ENCODE assay signal across 8 cellular contexts in genomic region chr3:132418916-132419315, GRCh38. TPM values are rescaled to one million over a fixed set of nuclear protein-coding genes. Genes with fewer than 3 reads are reported as not detected.
DNase-seq lines count a peak whose midpoint lies in the region; ATAC-seq, FAIRE-seq and TF ChIP-seq lines count a peak whose summit lies in the region.

No MANE protein-coding gene starts in this region.

- H3K27me3 ChIP-seq in Caco-2 (replicated peaks; ENCODE audit: control insufficient read depth, insufficient read depth, low read length) (no peaks in the 10 kb centered on the region), mammary epithelial cell (ENCODE audit: insufficient read depth, low read length) (no peaks in the 10 kb centered on the region)
- H3K27me3 ChIP-seq in naive thymus-derived CD4-positive, alpha-beta T cell (ENCODE audit: control insufficient read depth in 2 of 2, insufficient read depth in 2 of 2, low read length in 2 of 2) = no peaks in the 10 kb centered on the region

- peaks cover 37% of the 10 kb centered on the region for H3K4me1 Mint-ChIP-seq in Caco-2 (ENCODE audit: low read depth, unreplicated experiment)
- peaks cover 19 to 51% (median 43%) of the 10 kb centered on the region in 7 donors for H3K4me1 Mint-ChIP-seq in naive thymus-derived CD4-positive, alpha-beta T cell

- no peaks in the 10 kb centered on the region for H3K27me3 Mint-ChIP-seq in Caco-2 (ENCODE audit: insufficient read depth, unreplicated experiment)
- H3K27me3 Mint-ChIP-seq in naive thymus-derived CD4-positive, alpha-beta T cell = no peaks in the 10 kb centered on the region

- peaks cover 1% of the 10 kb centered on the region; the same call in 1 of the 2 replicates for H3K36me3 ChIP-seq in Caco-2 (ENCODE audit: control insufficient read depth, insufficient read depth, low read length)
- no peaks in the 10 kb centered on the region for H3K36me3 ChIP-seq in mammary epithelial cell (ENCODE audit: insufficient read depth, low read length)
- peaks cover 0 to 7% (median 0%) of the 10 kb centered on the region in 3 experiments for H3K36me3 ChIP-seq in naive thymus-derived CD4-positive, alpha-beta T cell (ENCODE audit: control insufficient read depth in 2 of 3, insufficient read depth in 3 of 3, low read length in 3 of 3)

- peaks cover 16% of the 10 kb centered on the region for H3K36me3 Mint-ChIP-seq in Caco-2 (ENCODE audit: insufficient read depth, unreplicated experiment)
- H3K36me3 Mint-ChIP-seq in naive thymus-derived CD4-positive, alpha-beta T cell = peaks cover 3 to 17% (median 6%) of the 10 kb centered on the region in 5 donors

- no peaks in the 10 kb centered on the region for H3K9me3 Mint-ChIP-seq in Caco-2 (ENCODE audit: unreplicated experiment)
- peaks cover 0 to 1% (median 0%) of the 10 kb centered on the region in 11 donors for H3K9me3 Mint-ChIP-seq in naive thymus-derived CD4-positive, alpha-beta T cell

- H3K4me3 ChIP-seq in Caco-2 (ENCODE audit: low read depth, low read length) (peak overlapping the region; percentile 95), mammary epithelial cell (replicated peaks in 1 of 3; ENCODE audit: insufficient read depth in 1 of 3, low read depth in 2 of 3, low read length in 3 of 3) (peak overlapping the region; percentile 95 to 98 (median 97))
- peak overlapping the region; percentile 94 for H3K4me3 ChIP-seq in naive thymus-derived CD4-positive, alpha-beta T cell (ENCODE audit: low read length)

- dilution Hi-C loops in mammary epithelial cell (cut with HindIII; ENCODE audit: low sequenced_read_pairs) = no loop called here

- POLR2A ChIA-PET in Caco-2 (lab: Charles Lee) = no interaction called here
- POLR2A ChIA-PET in naive thymus-derived CD4-positive, alpha-beta T cell (lab: Charles Lee) = no interaction called here

- BruUV-seq in Caco-2 (replicated peaks; lab: Mats Ljungman, UMichigan) = TSS peak; percentile 43
- BruUV-seq in mammary epithelial cell (replicated peaks; lab: Mats Ljungman, UMichigan) = no TSS peak

- CTCF ChIA-PET in Caco-2 (lab: Charles Lee) (no interaction called here), mammary epithelial cell (lab: Charles Lee; ENCODE audit: low non-redundant PET) (no interaction called here)
- CTCF ChIA-PET in naive thymus-derived CD4-positive, alpha-beta T cell (lab: Charles Lee) = no interaction called here

- H3K4me3 Mint-ChIP-seq in Caco-2 (ENCODE audit: unreplicated experiment) = peak overlapping the region; percentile 87
- peak overlapping the region in 9 of 10 donors; percentile 97 to 100 (median 99) for H3K4me3 Mint-ChIP-seq in naive thymus-derived CD4-positive, alpha-beta T cell

- H3K4me1 ChIP-seq in Caco-2 (peaks cover 35% of the 10 kb centered on the region), mammary epithelial cell (ENCODE audit: insufficient read depth, low read length) (peaks cover 12% of the 10 kb centered on the region)
- peaks cover 7 to 11% of the 10 kb centered on the region in 2 donors for H3K4me1 ChIP-seq in naive thymus-derived CD4-positive, alpha-beta T cell (ENCODE audit: control insufficient read depth in 2 of 2, insufficient read depth in 2 of 2, low read length in 2 of 2)

- peak overlapping the region; percentile 88 for H3K27ac ChIP-seq in mammary epithelial cell (ENCODE audit: insufficient read depth, low read depth, low read length)
- H3K27ac ChIP-seq in naive thymus-derived CD4-positive, alpha-beta T cell (ENCODE audit: low read depth, low read length) = no peak overlapping the region

- intact Hi-C loops in Caco-2 (cut with micrococcal nuclease; ENCODE audit: unreplicated experiment) (no loop called here), mammary epithelial cell (cut with micrococcal nuclease) (no loop called here)
- intact Hi-C loops in naive thymus-derived CD4-positive, alpha-beta T cell (cut with micrococcal nuclease) = loop anchor here (5.0 to 10.0 kb wide), 5 partner anchors 106 to 1388 kb away; partner anchors contain the start of genes TOPBP1 (in 2 of the 2), MRPL3 (in 1 of the 2) and SRPRB (in 1 of the 2)

- in situ Hi-C loops in mammary epithelial cell (cut with MboI; ENCODE audit: low sequenced_read_pairs in 2 of 2) = no loop called here

- H3K79me2 ChIP-seq in mammary epithelial cell (ENCODE audit: insufficient read depth, low read length) = peaks cover 61% of the 10 kb centered on the region

- ATAC-seq in naive thymus-derived CD4-positive, alpha-beta T cell = no peak
- ATAC-seq in HG03342 (IDR thresholded peaks at IDR 0.05; ENCODE audit: unreplicated experiment) = no peak

- H3K9me3 ChIP-seq in Caco-2 (no peaks in the 10 kb centered on the region), mammary epithelial cell (replicated peaks; ENCODE audit: insufficient read depth, low read length) (no peaks in the 10 kb centered on the region)
- H3K9me3 ChIP-seq in naive thymus-derived CD4-positive, alpha-beta T cell (ENCODE audit: control insufficient read depth in 2 of 3, low read length in 3 of 3) = no peaks in the 10 kb centered on the region

- peak overlapping the region; percentile 79 for H3K27ac Mint-ChIP-seq in Caco-2 (ENCODE audit: unreplicated experiment)
- H3K27ac Mint-ChIP-seq in naive thymus-derived CD4-positive, alpha-beta T cell = peak overlapping the region in 3 of 9 donors; percentile 93 to 95 (median 94)

- peak overlapping the region; percentile 93 for H3K9ac ChIP-seq in mammary epithelial cell (ENCODE audit: insufficient read depth, low read length)

- 8% methylated on average over 4 of the region's 4 CpGs for WGBS in mammary epithelial cell (ENCODE audit: low coverage, missing lambda C conversion rate)

- no peak overlapping the region for H2AFZ ChIP-seq in mammary epithelial cell (ENCODE audit: low read depth, low read length)

- peak overlapping the region; percentile 93 for H3K4me2 ChIP-seq in mammary epithelial cell (ENCODE audit: insufficient read depth, low read depth, low read length)

- DNase-seq in Caco-2 = no peak
- DNase-seq in MV-4-11 (lab: John Stamatoyannopoulos, UW) = peak; percentile 54
- DNase-seq in mammary epithelial cell = no peak
- DNase-seq in naive thymus-derived CD4-positive, alpha-beta T cell = no peak
- DNase-seq in NCI-H345 treated with DMSO at 0.1 percent for 48 hours (lab: John Stamatoyannopoulos, UW; ENCODE audit: unreplicated experiment) = no peak
- DNase-seq in urothelium cell line (ENCODE audit: low spot score) = no peak
- DNase-seq in stimulated activated naive CD4-positive, alpha-beta T cell (lab: John Stamatoyannopoulos, UW) = no peak

- TF ChIP-seq CTCF in Caco-2 (IDR thresholded peaks at IDR 0.05; ENCODE audit: insufficient read depth in 1 of 2, low read depth in 1 of 2, low read length in 1 of 2, severe bottlenecking in 1 of 2, unreplicated experiment in 1 of 2) (no peak), mammary epithelial cell (conservative IDR thresholded peaks at IDR 0.05 in 1 of 2, IDR thresholded peaks at IDR 0.05 in 1 of 2; ENCODE audit: extremely low read depth in 1 of 2, insufficient read depth in 1 of 2, low read depth in 1 of 2, low read length in 2 of 2) (no peak)

- H4K20me1 ChIP-seq in mammary epithelial cell (ENCODE audit: insufficient read depth, low read length) = no peaks in the 10 kb centered on the region

- no peak for FAIRE-seq in urothelium cell line (lab: Jason Lieb, UNC)

RNA-seq across cellular contexts. Expression of gene DNAJC13, which starts 1.6 kb away (rescaled TPM):
- total RNA-seq in Caco-2 (2022) (38.1 and 42.3 TPM in 2 replicates), mammary epithelial cell (10 to 100 TPM; 38.0 to 43.8 TPM)
- 15.2 TPM for polyA plus RNA-seq in mammary epithelial cell
- polyA minus RNA-seq in mammary epithelial cell = 31.1 TPM
- 10 to 100 TPM; 23.6 to 41.5 (median 37.5) TPM for total RNA-seq in naive thymus-derived CD4-positive, alpha-beta T cell
- polyA plus RNA-seq in naive thymus-derived CD4-positive, alpha-beta T cell = 10 to 100 TPM; 10.3 to 10.8 TPM

Comparison
In these comparisons a context has a peak if more than half of its experiments do, and no peak if none do; other contexts are left out.
1. intact Hi-C loops: an anchor here in naive thymus-derived CD4-positive, alpha-beta T cell (5.0 to 10.0 kb wide); none called in Caco-2 and mammary epithelial cell.